1 cellular context compared by ENCODE assay signal in the genomic region with DNA sequence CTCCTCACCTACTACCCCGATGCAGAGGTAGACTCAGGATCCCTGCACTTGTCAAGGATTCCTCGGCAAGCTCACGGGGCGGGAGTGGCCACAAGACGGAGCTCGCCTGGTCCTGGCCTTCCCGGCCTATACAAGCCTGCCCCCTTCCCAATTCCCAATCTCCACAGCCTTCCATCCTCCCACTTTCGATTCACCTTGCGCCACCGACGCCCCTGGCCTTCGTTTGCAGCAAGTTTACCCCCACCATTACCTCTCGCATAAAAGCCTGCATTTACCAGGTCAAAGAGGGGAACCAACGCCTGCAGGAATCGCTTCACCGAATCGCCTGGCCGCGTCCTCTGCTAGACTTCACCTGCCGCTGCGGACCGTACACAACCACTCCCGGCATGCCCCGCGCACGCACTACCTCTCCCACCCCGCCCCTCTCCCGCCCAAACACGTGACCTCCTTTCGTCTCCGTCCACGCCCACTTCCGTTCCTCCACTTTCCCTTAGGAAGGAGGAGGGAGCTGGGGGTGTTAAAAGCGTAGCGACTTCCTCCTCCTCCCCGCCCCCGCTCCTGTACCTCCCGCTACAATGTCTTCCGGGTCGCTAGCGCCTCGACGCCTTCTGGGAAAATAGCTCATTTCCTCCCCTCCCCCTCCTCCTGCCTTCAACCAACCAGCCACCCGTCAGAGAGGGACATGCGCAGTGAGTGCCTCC.
TF ChIP-seq lines count a peak whose summit lies in the region.

TSS of gene ORC4 (minus strand) at position 380 of the 701 bp plus-strand sequence. CDS start 44,779 bp downstream, outside the sequence.

TF ChIP-seq in HepG2, 621 proteins besides CTCF, POLR2A, EP300 and RAD21 (continued from another document and continues in another):
- TF ChIP-seq, protein P1, sequence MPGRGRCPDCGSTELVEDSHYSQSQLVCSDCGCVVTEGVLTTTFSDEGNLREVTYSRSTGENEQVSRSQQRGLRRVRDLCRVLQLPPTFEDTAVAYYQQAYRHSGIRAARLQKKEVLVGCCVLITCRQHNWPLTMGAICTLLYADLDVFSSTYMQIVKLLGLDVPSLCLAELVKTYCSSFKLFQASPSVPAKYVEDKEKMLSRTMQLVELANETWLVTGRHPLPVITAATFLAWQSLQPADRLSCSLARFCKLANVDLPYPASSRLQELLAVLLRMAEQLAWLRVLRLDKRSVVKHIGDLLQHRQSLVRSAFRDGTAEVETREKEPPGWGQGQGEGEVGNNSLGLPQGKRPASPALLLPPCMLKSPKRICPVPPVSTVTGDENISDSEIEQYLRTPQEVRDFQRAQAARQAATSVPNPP (CRISPR knock-in tag; IDR thresholded peaks at IDR 0.05), result peak; percentile 90
- no peak for TF ChIP-seq SCMH1 (CRISPR knock-in tag; IDR thresholded peaks at IDR 0.05; ENCODE audit: borderline replicate concordance)
- TF ChIP-seq, protein P2, sequence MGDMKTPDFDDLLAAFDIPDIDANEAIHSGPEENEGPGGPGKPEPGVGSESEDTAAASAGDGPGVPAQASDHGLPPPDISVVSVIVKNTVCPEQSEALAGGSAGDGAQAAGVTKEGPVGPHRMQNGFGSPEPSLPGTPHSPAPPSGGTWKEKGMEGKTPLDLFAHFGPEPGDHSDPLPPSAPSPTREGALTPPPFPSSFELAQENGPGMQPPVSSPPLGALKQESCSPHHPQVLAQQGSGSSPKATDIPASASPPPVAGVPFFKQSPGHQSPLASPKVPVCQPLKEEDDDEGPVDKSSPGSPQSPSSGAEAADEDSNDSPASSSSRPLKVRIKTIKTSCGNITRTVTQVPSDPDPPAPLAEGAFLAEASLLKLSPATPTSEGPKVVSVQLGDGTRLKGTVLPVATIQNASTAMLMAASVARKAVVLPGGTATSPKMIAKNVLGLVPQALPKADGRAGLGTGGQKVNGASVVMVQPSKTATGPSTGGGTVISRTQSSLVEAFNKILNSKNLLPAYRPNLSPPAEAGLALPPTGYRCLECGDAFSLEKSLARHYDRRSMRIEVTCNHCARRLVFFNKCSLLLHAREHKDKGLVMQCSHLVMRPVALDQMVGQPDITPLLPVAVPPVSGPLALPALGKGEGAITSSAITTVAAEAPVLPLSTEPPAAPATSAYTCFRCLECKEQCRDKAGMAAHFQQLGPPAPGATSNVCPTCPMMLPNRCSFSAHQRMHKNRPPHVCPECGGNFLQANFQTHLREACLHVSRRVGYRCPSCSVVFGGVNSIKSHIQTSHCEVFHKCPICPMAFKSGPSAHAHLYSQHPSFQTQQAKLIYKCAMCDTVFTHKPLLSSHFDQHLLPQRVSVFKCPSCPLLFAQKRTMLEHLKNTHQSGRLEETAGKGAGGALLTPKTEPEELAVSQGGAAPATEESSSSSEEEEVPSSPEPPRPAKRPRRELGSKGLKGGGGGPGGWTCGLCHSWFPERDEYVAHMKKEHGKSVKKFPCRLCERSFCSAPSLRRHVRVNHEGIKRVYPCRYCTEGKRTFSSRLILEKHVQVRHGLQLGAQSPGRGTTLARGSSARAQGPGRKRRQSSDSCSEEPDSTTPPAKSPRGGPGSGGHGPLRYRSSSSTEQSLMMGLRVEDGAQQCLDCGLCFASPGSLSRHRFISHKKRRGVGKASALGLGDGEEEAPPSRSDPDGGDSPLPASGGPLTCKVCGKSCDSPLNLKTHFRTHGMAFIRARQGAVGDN (CRISPR knock-in tag; IDR thresholded peaks at IDR 0.05), result peak; percentile 98
- peak; percentile 81 for TF ChIP-seq CBX1 (IDR thresholded peaks at IDR 0.05; ENCODE audit: low read depth)
- TF ChIP-seq ZNF512 (CRISPR knock-in tag; IDR thresholded peaks at IDR 0.05), result no peak
- TF ChIP-seq NCOA1 (CRISPR knock-in tag; IDR thresholded peaks at IDR 0.05), result no peak
- TF ChIP-seq, protein P3, sequence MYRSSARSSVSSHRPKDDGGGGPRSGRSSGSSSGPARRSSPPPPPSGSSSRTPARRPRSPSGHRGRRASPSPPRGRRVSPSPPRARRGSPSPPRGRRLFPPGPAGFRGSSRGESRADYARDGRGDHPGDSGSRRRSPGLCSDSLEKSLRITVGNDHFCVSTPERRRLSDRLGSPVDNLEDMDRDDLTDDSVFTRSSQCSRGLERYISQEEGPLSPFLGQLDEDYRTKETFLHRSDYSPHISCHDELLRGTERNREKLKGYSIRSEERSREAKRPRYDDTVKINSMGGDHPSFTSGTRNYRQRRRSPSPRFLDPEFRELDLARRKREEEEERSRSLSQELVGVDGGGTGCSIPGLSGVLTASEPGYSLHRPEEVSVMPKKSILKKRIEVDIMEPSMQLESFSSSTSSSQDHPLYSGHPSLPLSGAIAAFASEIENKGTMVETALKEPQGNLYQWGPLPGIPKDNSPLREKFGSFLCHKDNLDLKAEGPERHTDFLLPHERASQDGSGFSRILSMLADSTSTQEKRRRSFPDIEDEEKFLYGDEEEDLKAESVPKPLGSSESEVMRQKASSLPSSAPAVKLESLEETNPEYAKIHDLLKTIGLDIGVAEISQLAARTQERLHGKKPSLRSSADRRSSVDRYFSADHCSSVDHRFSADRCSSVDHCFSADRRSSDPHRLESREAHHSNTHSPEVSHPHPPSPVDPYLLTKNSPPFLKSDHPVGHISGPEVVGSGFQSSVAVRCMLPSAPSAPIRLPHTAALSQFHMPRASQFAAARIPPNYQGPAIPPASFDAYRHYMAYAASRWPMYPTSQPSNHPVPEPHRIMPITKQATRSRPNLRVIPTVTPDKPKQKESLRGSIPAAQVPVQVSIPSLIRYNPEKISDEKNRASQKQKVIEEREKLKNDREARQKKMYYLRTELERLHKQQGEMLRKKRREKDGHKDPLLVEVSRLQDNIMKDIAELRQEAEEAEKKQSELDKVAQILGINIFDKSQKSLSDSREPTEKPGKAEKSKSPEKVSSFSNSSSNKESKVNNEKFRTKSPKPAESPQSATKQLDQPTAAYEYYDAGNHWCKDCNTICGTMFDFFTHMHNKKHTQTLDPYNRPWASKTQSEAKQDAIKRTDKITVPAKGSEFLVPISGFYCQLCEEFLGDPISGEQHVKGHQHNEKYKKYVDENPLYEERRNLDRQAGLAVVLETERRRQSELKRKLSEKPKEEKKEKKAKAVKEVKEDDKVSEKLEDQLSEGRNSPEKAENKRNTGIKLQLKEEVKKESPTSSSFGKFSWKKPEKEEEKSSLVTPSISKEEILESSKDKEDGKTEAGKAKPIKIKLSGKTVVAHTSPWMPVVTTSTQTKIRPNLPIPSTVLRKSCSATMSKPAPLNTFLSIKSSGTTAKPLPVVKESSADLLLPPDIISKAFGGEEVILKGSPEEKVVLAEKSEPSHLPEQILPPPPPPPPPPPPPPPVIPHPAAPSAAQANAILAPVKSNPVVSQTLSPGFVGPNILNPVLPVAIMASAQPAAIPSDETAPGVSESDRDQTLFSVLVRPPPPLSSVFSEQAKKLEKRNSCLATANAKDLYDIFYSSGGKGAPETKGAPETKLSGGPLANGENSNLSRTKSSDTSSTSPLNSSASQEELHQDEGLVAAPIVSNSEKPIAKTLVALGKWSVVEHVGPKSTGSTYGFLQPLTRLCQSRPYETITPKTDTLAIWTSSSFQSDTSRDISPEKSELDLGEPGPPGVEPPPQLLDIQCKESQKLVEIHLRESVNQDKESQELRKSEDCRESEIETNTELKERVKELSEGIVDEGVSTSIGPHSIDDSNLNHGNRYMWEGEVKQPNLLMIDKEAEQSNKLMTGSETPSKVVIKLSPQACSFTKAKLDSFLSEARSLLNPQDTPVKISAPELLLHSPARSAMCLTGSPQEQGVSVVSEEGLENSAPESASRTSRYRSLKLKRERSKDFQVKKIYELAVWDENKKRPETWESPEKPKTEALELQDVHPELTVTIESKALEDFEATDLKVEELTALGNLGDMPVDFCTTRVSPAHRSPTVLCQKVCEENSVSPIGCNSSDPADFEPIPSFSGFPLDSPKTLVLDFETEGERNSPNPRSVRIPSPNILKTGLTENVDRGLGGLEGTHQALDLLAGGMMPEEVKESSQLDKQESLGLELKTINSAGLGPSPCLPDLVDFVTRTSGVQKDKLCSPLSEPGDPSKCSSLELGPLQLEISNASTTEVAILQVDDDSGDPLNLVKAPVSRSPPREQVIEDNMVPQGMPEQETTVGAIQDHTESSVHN (CRISPR knock-in tag; IDR thresholded peaks at IDR 0.05), result peak; percentile 91; the same call in 1 of the 2 replicates
- no peak for TF ChIP-seq ZNF562 (CRISPR knock-in tag; IDR thresholded peaks at IDR 0.05; ENCODE audit: borderline replicate concordance)
- TF ChIP-seq BRD4 (CRISPR knock-in tag; IDR thresholded peaks at IDR 0.05), result peak; percentile 88
- TF ChIP-seq NFKBIZ (CRISPR knock-in tag; IDR thresholded peaks at IDR 0.05), result peak; percentile 86; the same call in 1 of the 2 replicates
- no peak for TF ChIP-seq THYN1 (CRISPR knock-in tag; IDR thresholded peaks at IDR 0.05; ENCODE audit: borderline replicate concordance, low read depth)
- TF ChIP-seq SAP130 (CRISPR knock-in tag; IDR thresholded peaks at IDR 0.05; ENCODE audit: low read depth), result peak; percentile 92
- peak; percentile 92 for TF ChIP-seq BORCS8-MEF2B (CRISPR knock-in tag; IDR thresholded peaks at IDR 0.05)
- no peak; the same call in 1 of the 2 replicates for TF ChIP-seq ZNF12 (CRISPR knock-in tag; IDR thresholded peaks at IDR 0.05)
- peak; percentile 45; the same call in 1 of the 2 replicates for TF ChIP-seq DNMT1 (CRISPR knock-in tag; IDR thresholded peaks at IDR 0.05)
- no peak for TF ChIP-seq SRSF4 (IDR thresholded peaks at IDR 0.05; ENCODE audit: low read depth, low read length, poor library complexity, severe bottlenecking)
- TF ChIP-seq SPEN (CRISPR knock-in tag; IDR thresholded peaks at IDR 0.05; ENCODE audit: low read depth), result peak; percentile 98
- TF ChIP-seq, protein P4, sequence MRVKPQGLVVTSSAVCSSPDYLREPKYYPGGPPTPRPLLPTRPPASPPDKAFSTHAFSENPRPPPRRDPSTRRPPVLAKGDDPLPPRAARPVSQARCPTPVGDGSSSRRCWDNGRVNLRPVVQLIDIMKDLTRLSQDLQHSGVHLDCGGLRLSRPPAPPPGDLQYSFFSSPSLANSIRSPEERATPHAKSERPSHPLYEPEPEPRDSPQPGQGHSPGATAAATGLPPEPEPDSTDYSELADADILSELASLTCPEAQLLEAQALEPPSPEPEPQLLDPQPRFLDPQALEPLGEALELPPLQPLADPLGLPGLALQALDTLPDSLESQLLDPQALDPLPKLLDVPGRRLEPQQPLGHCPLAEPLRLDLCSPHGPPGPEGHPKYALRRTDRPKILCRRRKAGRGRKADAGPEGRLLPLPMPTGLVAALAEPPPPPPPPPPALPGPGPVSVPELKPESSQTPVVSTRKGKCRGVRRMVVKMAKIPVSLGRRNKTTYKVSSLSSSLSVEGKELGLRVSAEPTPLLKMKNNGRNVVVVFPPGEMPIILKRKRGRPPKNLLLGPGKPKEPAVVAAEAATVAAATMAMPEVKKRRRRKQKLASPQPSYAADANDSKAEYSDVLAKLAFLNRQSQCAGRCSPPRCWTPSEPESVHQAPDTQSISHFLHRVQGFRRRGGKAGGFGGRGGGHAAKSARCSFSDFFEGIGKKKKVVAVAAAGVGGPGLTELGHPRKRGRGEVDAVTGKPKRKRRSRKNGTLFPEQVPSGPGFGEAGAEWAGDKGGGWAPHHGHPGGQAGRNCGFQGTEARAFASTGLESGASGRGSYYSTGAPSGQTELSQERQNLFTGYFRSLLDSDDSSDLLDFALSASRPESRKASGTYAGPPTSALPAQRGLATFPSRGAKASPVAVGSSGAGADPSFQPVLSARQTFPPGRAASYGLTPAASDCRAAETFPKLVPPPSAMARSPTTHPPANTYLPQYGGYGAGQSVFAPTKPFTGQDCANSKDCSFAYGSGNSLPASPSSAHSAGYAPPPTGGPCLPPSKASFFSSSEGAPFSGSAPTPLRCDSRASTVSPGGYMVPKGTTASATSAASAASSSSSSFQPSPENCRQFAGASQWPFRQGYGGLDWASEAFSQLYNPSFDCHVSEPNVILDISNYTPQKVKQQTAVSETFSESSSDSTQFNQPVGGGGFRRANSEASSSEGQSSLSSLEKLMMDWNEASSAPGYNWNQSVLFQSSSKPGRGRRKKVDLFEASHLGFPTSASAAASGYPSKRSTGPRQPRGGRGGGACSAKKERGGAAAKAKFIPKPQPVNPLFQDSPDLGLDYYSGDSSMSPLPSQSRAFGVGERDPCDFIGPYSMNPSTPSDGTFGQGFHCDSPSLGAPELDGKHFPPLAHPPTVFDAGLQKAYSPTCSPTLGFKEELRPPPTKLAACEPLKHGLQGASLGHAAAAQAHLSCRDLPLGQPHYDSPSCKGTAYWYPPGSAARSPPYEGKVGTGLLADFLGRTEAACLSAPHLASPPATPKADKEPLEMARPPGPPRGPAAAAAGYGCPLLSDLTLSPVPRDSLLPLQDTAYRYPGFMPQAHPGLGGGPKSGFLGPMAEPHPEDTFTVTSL (CRISPR knock-in tag; IDR thresholded peaks at IDR 0.05; ENCODE audit: borderline replicate concordance), result peak; percentile 84; the same call in 1 of the 2 replicates
- peak; percentile 44; the same call in 1 of the 2 replicates for TF ChIP-seq HNF4G (IDR thresholded peaks at IDR 0.05; ENCODE audit: borderline replicate concordance, low read depth, low read length)
- TF ChIP-seq HNF4G (CRISPR knock-in tag; IDR thresholded peaks at IDR 0.05; ENCODE audit: borderline replicate concordance, low read depth), result no peak
- TF ChIP-seq PAX8 (CRISPR knock-in tag; IDR thresholded peaks at IDR 0.05; ENCODE audit: borderline replicate concordance), result peak; percentile 95
- peak; percentile 83 for TF ChIP-seq ZNF263 (CRISPR knock-in tag; IDR thresholded peaks at IDR 0.05)
- peak; percentile 97 for TF ChIP-seq ZNF891 (CRISPR knock-in tag; IDR thresholded peaks at IDR 0.05)
- TF ChIP-seq NR1H2 (CRISPR knock-in tag; IDR thresholded peaks at IDR 0.05; ENCODE audit: borderline replicate concordance, low read depth), result peak; percentile 74; the same call in 1 of the 2 replicates
- peak; percentile 99 for TF ChIP-seq KDM5B (CRISPR knock-in tag; IDR thresholded peaks at IDR 0.05; ENCODE audit: borderline replicate concordance)
- TF ChIP-seq ZNF720 (CRISPR knock-in tag; IDR thresholded peaks at IDR 0.05), result no peak
- peak; percentile 96 for TF ChIP-seq POGK (CRISPR knock-in tag; conservative IDR thresholded peaks at IDR 0.05)
- TF ChIP-seq ZNF543 (CRISPR knock-in tag; IDR thresholded peaks at IDR 0.05), result peak; percentile 97
